In genomic region chr9:129520082-129520481, GRCh38 we compare ENCODE assay signal across 25 cellular contexts.
A peak's percentile ranks its signal among the peaks of the same experiment; 100 is the strongest.
DNase-seq lines count a peak whose midpoint lies in the region; ATAC-seq, FAIRE-seq and TF ChIP-seq lines count a peak whose summit lies in the region.
"Had no signal": no experiment of that assay in that cellular context is flagged by ENCODE, and none has a peak within 500 bp of the region (broad histone marks: within the 10 kb centered on the region; RNA-seq: fewer than 3 reads in every experiment).

No MANE protein-coding gene starts in this region.

- H2AFZ ChIP-seq in GM12878 (ENCODE audit: control insufficient read depth, low read depth, low read length), result no peak overlapping the region
- H2AFZ ChIP-seq: GM23338 had no signal

- H3K4me2 ChIP-seq in GM12878 (ENCODE audit: control insufficient read depth, insufficient read depth), result no peak overlapping the region
- H3K4me2 ChIP-seq: A549; BLaER1 treated with 17β-estradiol and CSF1 and Interleukin-3, amounts not matched to agents 10 nM and 100 nM; GM23338 had no signal

- H3K79me2 ChIP-seq in GM12878 (ENCODE audit: control insufficient read depth, insufficient read depth, low read length), result no peaks in the 10 kb centered on the region

- no peaks in the 10 kb centered on the region for H3K27me3 ChIP-seq in GM12878 (replicated peaks in 1 of 2; ENCODE audit: control insufficient read depth in 2 of 2, insufficient read depth in 2 of 2, low read length in 1 of 2)
- H3K27me3 ChIP-seq: BE2C; BLaER1 treated with 17β-estradiol and CSF1 and Interleukin-3, amounts not matched to agents 10 nM and 100 nM had no signal

- H3K9me3 ChIP-seq in GM12878 (replicated peaks; ENCODE audit: control insufficient read depth, insufficient read depth, low read length), result peaks cover under 1% of the 10 kb centered on the region; the same call in 1 of the 3 replicates
- H3K9me3 ChIP-seq: BE2C had no signal

- H3K9ac ChIP-seq in GM12878 (ENCODE audit: control insufficient read depth, insufficient read depth, low read length), result no peak overlapping the region
- H3K9ac ChIP-seq: BLaER1 treated with 17β-estradiol and CSF1 and Interleukin-3, amounts not matched to agents 10 nM and 100 nM had no signal

- no peak overlapping the region for H3K27ac ChIP-seq in GM12878 (ENCODE audit: control insufficient read depth, insufficient read depth)
- H3K27ac ChIP-seq: A549; BLaER1 treated with 17β-estradiol and CSF1 and Interleukin-3, amounts not matched to agents 10 nM and 100 nM had no signal

- no peak for TF ChIP-seq POLR2A in GM12878 (IDR thresholded peaks at IDR 0.05; ENCODE audit: low read depth, low read length)

- H3K4me1 Mint-ChIP-seq in stimulated activated naive CD8-positive, alpha-beta T cell treated with anti-CD3 and anti-CD28 coated beads, Interleukin-15, amount 100 ng/mL, for 72 hours, result peaks cover 5% of the 10 kb centered on the region
- H3K4me1 Mint-ChIP-seq: CD8-positive, alpha-beta memory T cell had no signal

- RAD21 ChIA-PET in GM12878 (lab: Charles Lee; ENCODE audit: unreplicated experiment), result interaction anchor here (0.7 kb wide), 2 partner anchors 9 to 347 kb away, joined by 3 to 4 read pairs; no protein-coding TSS in a partner anchor

- H3K27ac Mint-ChIP-seq in stimulated activated naive CD8-positive, alpha-beta T cell treated with anti-CD3 and anti-CD28 coated beads, Interleukin-15, amount 100 ng/mL, for 72 hours, result no peak overlapping the region
- H3K27ac Mint-ChIP-seq: CD14-positive monocyte; CD4-positive, alpha-beta T cell; CD8-positive, alpha-beta memory T cell; HFFc6 had no signal

- peaks cover 20% of the 10 kb centered on the region for H3K27me3 Mint-ChIP-seq in stimulated activated naive CD8-positive, alpha-beta T cell treated with anti-CD3 and anti-CD28 coated beads, Interleukin-15, amount 100 ng/mL, for 72 hours
- H3K27me3 Mint-ChIP-seq: CD4-positive, alpha-beta T cell had no signal

- no peak for TF ChIP-seq EP300 in GM12878 (IDR thresholded peaks at IDR 0.05; ENCODE audit: borderline replicate concordance in 1 of 2, control insufficient read depth in 1 of 2, low read depth in 2 of 2, low read length in 2 of 2)

- BruUV-seq in GM12878 (replicated peaks; lab: Mats Ljungman, UMichigan), result no TSS peak

- TF ChIP-seq CTCF in GM12865 (IDR thresholded peaks at IDR 0.05; ENCODE audit: insufficient read depth, low read depth, low read length, missing control alignments) (no peak), GM12878 (IDR thresholded peaks at IDR 0.05 in 2 of 3, conservative IDR thresholded peaks at IDR 0.05 in 1 of 3; ENCODE audit: control insufficient read depth in 2 of 3, extremely low read depth in 1 of 3, insufficient read depth in 1 of 3, low read depth in 3 of 3, low read length in 3 of 3) (no peak)

- DNase-seq in GM12865 (ENCODE audit: low read depth) (peak; percentile 33), GM12878 (ENCODE audit: low read depth, low spot score) (no peak), posterior vena cava (ENCODE audit: low spot score) (peak; percentile 29), NCI-H1048 (lab: John Stamatoyannopoulos, UW) (no peak)
- DNase-seq in stimulated activated naive CD8-positive, alpha-beta T cell treated with anti-CD3 and anti-CD28 coated beads, Interleukin-15, amount 100 ng/mL, for 72 hours, result no peak
- DNase-seq: 8988T; ACHN; AML-193; BE2C; CD4-positive, alpha-beta T cell; CD8-positive, alpha-beta memory T cell; DMS 273 treated with DMSO at 0.1 percent for 48 hours; DMS53; DMS79 treated with DMSO at 0.1 percent for 48 hours; GF-D8; HFFc6 had no signal

- no peaks in the 10 kb centered on the region for H3K36me3 ChIP-seq in GM12878 (ENCODE audit: control insufficient read depth in 2 of 2, insufficient read depth in 2 of 2, low read length in 1 of 2)
- H3K36me3 ChIP-seq: BE2C, HAP-1 had no signal

- WGBS in GM12878 (ENCODE audit: insufficient coverage, insufficient replicate concordance, low lambda C conversion rate, missing lambda C conversion rate), result 0% methylated on average over 3 of the region's 3 CpGs

- SMC1A ChIA-PET in GM12878 (lab: Charles Lee; ENCODE audit: uncharacterized antibody, unreplicated experiment), result no interaction called here

- in situ Hi-C loops in GM12878 (cut with MboI), result no loop called here

- H3K4me3 Mint-ChIP-seq in stimulated activated naive CD8-positive, alpha-beta T cell treated with anti-CD3 and anti-CD28 coated beads, Interleukin-15, amount 100 ng/mL, for 72 hours, result no peak overlapping the region
- H3K4me3 Mint-ChIP-seq: CD14-positive monocyte; CD4-positive, alpha-beta T cell; CD8-positive, alpha-beta memory T cell; GM23338; HFFc6 had no signal

- H3K4me3 ChIP-seq in GM12865 (ENCODE audit: low read depth, low read length) (no peak overlapping the region), GM12878 (no peak overlapping the region)
- H3K4me3 ChIP-seq: A549; BLaER1 treated with 17β-estradiol and CSF1 and Interleukin-3, amounts not matched to agents 10 nM and 100 nM; GM23338; HAP-1 had no signal

- ATAC-seq in GM12878 (peak; percentile 56; the same call in 2 of the 3 replicates), HG02642 (IDR thresholded peaks at IDR 0.05; ENCODE audit: poor library complexity, unreplicated experiment) (no peak)
- ATAC-seq in stimulated activated naive CD8-positive, alpha-beta T cell treated with anti-CD3 and anti-CD28 coated beads, Interleukin-15, amount 100 ng/mL, for 72 hours, result no peak
- ATAC-seq: A549, GM23338 had no signal

- POLR2A ChIA-PET in GM12878 (lab: Charles Lee), result no interaction called here

- peaks cover 20 to 25% of the 10 kb centered on the region in 2 donors for H3K9me3 Mint-ChIP-seq in stimulated activated naive CD8-positive, alpha-beta T cell treated with anti-CD3 and anti-CD28 coated beads, Interleukin-15, amount 100 ng/mL, for 72 hours

- TF ChIP-seq RAD21 in GM12878 (IDR thresholded peaks at IDR 0.05; ENCODE audit: insufficient read depth, low read depth, low read length), result no peak

- FAIRE-seq in GM12878 (lab: Jason Lieb, UNC), result no peak
- FAIRE-seq: A549, D721Med, GM19239, H54 had no signal

- intact Hi-C loops in GM12878 (cut with micrococcal nuclease; ENCODE audit: unreplicated experiment), result no loop called here
- intact Hi-C loops in posterior vena cava (cut with DNase I), result no loop called here

- CTCF ChIA-PET in GM12878 (lab: Yijun Ruan, JAX), result no interaction called here

- H4K20me1 ChIP-seq in GM12878 (ENCODE audit: control insufficient read depth, insufficient read depth), result no peaks in the 10 kb centered on the region
- H4K20me1 ChIP-seq: BLaER1 treated with 17β-estradiol and CSF1 and Interleukin-3, amounts not matched to agents 10 nM and 100 nM had no signal

- H3K4me1 ChIP-seq in GM12878 (ENCODE audit: control insufficient read depth, insufficient read depth, low read length), result no peaks in the 10 kb centered on the region
- H3K4me1 ChIP-seq: A549, BE2C, HAP-1 had no signal

TF ChIP-seq in GM12878, 131 proteins besides CTCF, POLR2A, EP300 and RAD21:
- TF ChIP-seq FOS (IDR thresholded peaks at IDR 0.05; ENCODE audit: borderline replicate concordance, extremely low read depth, insufficient read length), result no peak
- TF ChIP-seq BRCA1 (IDR thresholded peaks at IDR 0.05; ENCODE audit: low read depth, low read length), result no peak
- no peak for TF ChIP-seq SMARCA5 (IDR thresholded peaks at IDR 0.05)
- no peak for TF ChIP-seq KLF5 (IDR thresholded peaks at IDR 0.05; ENCODE audit: partially characterized antibody)
- no peak for TF ChIP-seq RUNX3 (IDR thresholded peaks at IDR 0.05; ENCODE audit: low read length)
- TF ChIP-seq ZNF274 (IDR thresholded peaks at IDR 0.05; ENCODE audit: insufficient read depth, insufficient read length), result no peak
- no peak for TF ChIP-seq RB1 (IDR thresholded peaks at IDR 0.05; ENCODE audit: borderline replicate concordance)
- TF ChIP-seq MYC (IDR thresholded peaks at IDR 0.05; ENCODE audit: insufficient read depth, insufficient read length, insufficient replicate concordance, low read length, severe bottlenecking), result no peak

Comparison
In these comparisons a context has a peak if more than half of its experiments do, and no peak if none do; other contexts are left out.
1. DNase-seq: peak in GM12865 (single experiment) and posterior vena cava (single experiment); none in GM12878 (single experiment), NCI-H1048 (single experiment) and stimulated activated naive CD8-positive, alpha-beta T cell treated with anti-CD3 and anti-CD28 coated beads, Interleukin-15, amount 100 ng/mL, for 72 hours (0 of 2).